22 cellular contexts compared by ENCODE assay signal in genomic region chr22:28015056-28015445, GRCh38.
A peak's percentile ranks its signal among the peaks of the same experiment; 100 is the strongest.
DNase-seq lines count a peak whose midpoint lies in the region; ATAC-seq, FAIRE-seq and TF ChIP-seq lines count a peak whose summit lies in the region.
"Had no signal": no experiment of that assay in that cellular context is flagged by ENCODE, and none has a peak within 500 bp of the region (broad histone marks: within the 10 kb centered on the region; RNA-seq: fewer than 3 reads in every experiment).

No MANE protein-coding gene starts in this region.

- H2AFZ ChIP-seq in GM12878 (ENCODE audit: control insufficient read depth, low read depth, low read length) (no peak overlapping the region), GM23248 (no peak overlapping the region)

- intact Hi-C loops in left ventricle myocardium superior (cut with micrococcal nuclease) = no loop called here
- intact Hi-C loops in heart right ventricle (cut with DNase I) = loop anchor here in 1 of 10 donors (10.0 kb wide), 1 partner anchor 1260 kb away; no protein-coding TSS in a partner anchor
- intact Hi-C loops in GM12878 (cut with micrococcal nuclease; ENCODE audit: unreplicated experiment) = loop anchor here (10.0 kb wide), 1 partner anchor 810 kb away; no protein-coding TSS in a partner anchor

- H3K4me3 ChIP-seq in heart right ventricle (no peak overlapping the region), GM12878 (no peak overlapping the region), GM23248 (no peak overlapping the region)
- H3K4me3 ChIP-seq: psoas muscle, SJCRH30, upper lobe of left lung had no signal

- DNase-seq in left ventricle myocardium superior (peak; percentile 20), heart right ventricle (no peak), GM12878 (ENCODE audit: low read depth, low spot score) (no peak), lung microvascular endothelial cell (ENCODE audit: low read depth in 2 of 2) (peak; percentile 86 to 99), HTR-8/SVneo (ENCODE audit: insufficient read length, low spot score) (no peak), GM23248 (no peak), RPMI8226 (no peak)
- DNase-seq: activated CD4-positive, alpha-beta T cell treated with anti-CD3 and anti-CD28 coated beads for 48 hours; amniotic stem cell; brain microvascular endothelial cell; Calu3; DND-41; effector CD8-positive, alpha-beta T cell; GOT3; MV-4-11; naive thymus-derived CD4-positive, alpha-beta T cell; occipital lobe; SJCRH30; stimulated activated naive CD4-positive, alpha-beta T cell; upper lobe of left lung had no signal

- H3K9ac ChIP-seq in GM12878 (ENCODE audit: control insufficient read depth, insufficient read depth, low read length) (no peak overlapping the region), GM23248 (no peak overlapping the region)

- RAD21 ChIA-PET in GM12878 (lab: Charles Lee; ENCODE audit: unreplicated experiment) = interaction anchor here (0.6 to 0.7 kb wide), 3 partner anchors 100 to 1181 kb away, joined by 3 read pairs; no protein-coding TSS in a partner anchor

- H3K4me2 ChIP-seq in GM12878 (ENCODE audit: control insufficient read depth, insufficient read depth) (no peak overlapping the region), GM23248 (ENCODE audit: unreplicated experiment) (no peak overlapping the region)

- FAIRE-seq in GM12878 (lab: Jason Lieb, UNC) (no peak), HTR-8/SVneo (lab: Jason Lieb, UNC) (no peak)
- FAIRE-seq: islet of Langerhans had no signal

- SMC1A ChIA-PET in GM12878 (lab: Charles Lee; ENCODE audit: uncharacterized antibody, unreplicated experiment) = no interaction called here

- no TSS peak for BruUV-seq in GM12878 (replicated peaks; lab: Mats Ljungman, UMichigan)

- TF ChIP-seq RAD21 in GM12878 (IDR thresholded peaks at IDR 0.05; ENCODE audit: insufficient read depth, low read depth, low read length) = no peak

- H3K27me3 ChIP-seq in heart right ventricle = no peaks in the 10 kb centered on the region
- no peaks in the 10 kb centered on the region for H3K27me3 ChIP-seq in GM12878 (replicated peaks in 1 of 2; ENCODE audit: control insufficient read depth in 2 of 2, insufficient read depth in 2 of 2, low read length in 1 of 2)
- no peaks in the 10 kb centered on the region for H3K27me3 ChIP-seq in GM23248 (replicated peaks; ENCODE audit: insufficient read depth)
- H3K27me3 ChIP-seq: brain microvascular endothelial cell, SJCRH30, upper lobe of left lung had no signal

- H3F3A ChIP-seq in GM23248 (ENCODE audit: insufficient read depth) = no peaks in the 10 kb centered on the region

- no peaks in the 10 kb centered on the region for H3K9me2 ChIP-seq in GM23248 (ENCODE audit: insufficient read depth)

- H3K4me1 ChIP-seq in heart right ventricle = peaks cover 4 to 37% (median 14%) of the 10 kb centered on the region in 9 donors
- H3K4me1 ChIP-seq in GM12878 (ENCODE audit: control insufficient read depth, insufficient read depth, low read length) = no peaks in the 10 kb centered on the region
- H3K4me1 ChIP-seq in GM23248 (ENCODE audit: insufficient read depth) = no peaks in the 10 kb centered on the region

- WGBS in heart right ventricle, 2 donors = 84 to 85% methylated on average over 2 of the region's 2 CpGs
- 15% methylated on average over 2 of the region's 2 CpGs for WGBS in GM12878 (ENCODE audit: insufficient coverage, insufficient replicate concordance, low lambda C conversion rate, missing lambda C conversion rate)
- 78 to 88% methylated on average over 2 of the region's 2 CpGs for WGBS in GM23248 (ENCODE audit: low coverage in 1 of 2, low lambda C conversion rate in 2 of 2, missing lambda C conversion rate in 2 of 2), 2 experiments

- TF ChIP-seq CTCF in heart right ventricle (IDR thresholded peaks at IDR 0.05) (no peak), GM12878 (IDR thresholded peaks at IDR 0.05 in 2 of 3, conservative IDR thresholded peaks at IDR 0.05 in 1 of 3; ENCODE audit: control insufficient read depth in 2 of 3, extremely low read depth in 1 of 3, insufficient read depth in 1 of 3, low read depth in 3 of 3, low read length in 3 of 3) (no peak)

- no peak for TF ChIP-seq EP300 in GM12878 (IDR thresholded peaks at IDR 0.05; ENCODE audit: borderline replicate concordance in 1 of 2, control insufficient read depth in 1 of 2, low read depth in 2 of 2, low read length in 2 of 2)

- no peak for TF ChIP-seq POLR2A in GM12878 (IDR thresholded peaks at IDR 0.05; ENCODE audit: low read depth, low read length)

- no peak for ATAC-seq in left ventricle myocardium superior
- no peak for ATAC-seq in heart right ventricle
- ATAC-seq in GM12878 = peak; percentile 37; the same call in 2 of the 3 replicates
- ATAC-seq: naive thymus-derived CD4-positive, alpha-beta T cell; psoas muscle had no signal

- POLR2A ChIA-PET in GM12878 (lab: Charles Lee) = no interaction called here

- H4K20me1 ChIP-seq in GM12878 (ENCODE audit: control insufficient read depth, insufficient read depth) (no peaks in the 10 kb centered on the region), GM23248 (ENCODE audit: insufficient read depth) (no peaks in the 10 kb centered on the region)

- CTCF ChIA-PET in GM12878 (lab: Yijun Ruan, JAX) = interaction anchor here (0.6 to 1.4 kb wide), 2 partner anchors 358 to 578 kb away, joined by 3 read pairs; no protein-coding TSS in a partner anchor

- H3K27ac ChIP-seq in heart right ventricle = no peak overlapping the region
- H3K27ac ChIP-seq in GM12878 (ENCODE audit: control insufficient read depth, insufficient read depth) = no peak overlapping the region
- no peak overlapping the region for H3K27ac ChIP-seq in GM23248
- H3K27ac ChIP-seq: brain microvascular endothelial cell, psoas muscle, SJCRH30 had no signal

- H3K79me2 ChIP-seq in GM12878 (ENCODE audit: control insufficient read depth, insufficient read depth, low read length) (no peaks in the 10 kb centered on the region), GM23248 (ENCODE audit: insufficient read depth) (no peaks in the 10 kb centered on the region)

- in situ Hi-C loops in GM12878 (cut with MboI) = loop anchor here (25.0 kb wide), 1 partner anchor 1253 kb away; no protein-coding TSS in a partner anchor
- in situ Hi-C loops in GM23248 (cut with MboI) = no loop called here

- H3K9me3 ChIP-seq in heart right ventricle = no peaks in the 10 kb centered on the region
- no peaks in the 10 kb centered on the region for H3K9me3 ChIP-seq in GM12878 (replicated peaks; ENCODE audit: control insufficient read depth, insufficient read depth, low read length)
- no peaks in the 10 kb centered on the region for H3K9me3 ChIP-seq in GM23248 (ENCODE audit: low read depth)
- H3K9me3 ChIP-seq: psoas muscle, SJCRH30, upper lobe of left lung had no signal

- peaks cover 0 to 37% (median 0%) of the 10 kb centered on the region in 9 donors for H3K36me3 ChIP-seq in heart right ventricle
- H3K36me3 ChIP-seq in GM12878 (ENCODE audit: control insufficient read depth in 2 of 2, insufficient read depth in 2 of 2, low read length in 1 of 2) = no peaks in the 10 kb centered on the region
- no peaks in the 10 kb centered on the region; the same call in 1 of the 2 replicates for H3K36me3 ChIP-seq in GM23248 (ENCODE audit: low read depth)
- H3K36me3 ChIP-seq: brain microvascular endothelial cell, SJCRH30 had no signal

TF ChIP-seq in GM12878, 131 proteins besides CTCF, POLR2A, EP300 and RAD21:
- TF ChIP-seq BACH1 (IDR thresholded peaks at IDR 0.05; ENCODE audit: borderline replicate concordance) (no peak), BHLHE40 (IDR thresholded peaks at IDR 0.05; ENCODE audit: borderline replicate concordance in 1 of 2, low read depth in 2 of 2, low read length in 1 of 2) (0 out of 4 replicates have a peak, but pooled peaks of 1 of the 2 experiments have one; percentile 13)

Comparison
In these comparisons a context has a peak if more than half of its experiments do, and no peak if none do; other contexts are left out.
1. DNase-seq: peak in left ventricle myocardium superior (single experiment) and lung microvascular endothelial cell (2 of 2); none in heart right ventricle (0 of 2), GM12878 (single experiment), HTR-8/SVneo (single experiment), GM23248 (single experiment) and RPMI8226 (single experiment).